ENCODE assay signal across 1 cellular context in the genomic region with DNA sequence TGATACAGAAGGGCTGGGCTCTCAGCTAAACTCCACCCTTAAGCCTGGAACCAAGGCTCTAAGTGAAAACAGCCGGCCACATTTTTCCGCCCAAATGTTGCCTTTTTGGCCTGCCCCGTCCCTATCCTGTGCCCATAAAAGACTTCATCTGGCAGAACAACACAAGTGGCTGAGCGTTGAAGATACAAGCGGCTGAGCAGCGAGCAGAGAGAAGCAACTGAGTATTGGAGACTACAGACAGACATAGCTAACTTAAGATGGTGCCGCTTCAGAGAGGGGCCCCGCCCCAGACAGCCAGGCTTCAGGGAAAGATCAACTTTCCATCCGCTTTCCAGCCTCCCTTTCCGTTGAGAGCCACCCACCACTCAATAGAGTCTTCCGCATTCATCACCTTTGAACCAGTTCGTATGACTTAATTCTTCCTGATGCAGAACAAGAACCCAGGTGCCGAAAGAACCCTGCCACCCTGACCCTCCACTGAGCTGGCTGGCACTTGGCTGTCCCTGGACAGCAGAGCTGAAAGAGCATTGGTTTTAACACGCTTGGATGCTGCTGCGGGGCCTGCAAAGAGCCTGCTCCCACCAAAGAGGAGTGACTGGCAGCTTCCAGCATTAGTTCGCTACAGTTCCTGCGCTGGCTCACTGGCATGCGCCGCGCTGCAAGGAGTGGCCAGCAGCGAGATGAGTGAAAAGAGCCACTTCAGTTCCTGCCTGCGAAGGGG.
TF ChIP-seq lines count a peak whose summit lies in the region.

No MANE protein-coding gene starts in this region.

TF ChIP-seq in IMR-90, 13 proteins besides CTCF, POLR2A, EP300 and RAD21:
- TF ChIP-seq MXI1 (IDR thresholded peaks at IDR 0.05; ENCODE audit: borderline replicate concordance, low read depth, low read length) = no peak
- no peak for TF ChIP-seq CHD1 (IDR thresholded peaks at IDR 0.05; ENCODE audit: low read depth, low read length)
